In genomic region chr14:19346074-19346480, GRCh38 we compare ENCODE assay signal across 8 cellular contexts.
DNase-seq lines count a peak whose midpoint lies in the region; ATAC-seq, FAIRE-seq and TF ChIP-seq lines count a peak whose summit lies in the region.
"Not testable (repeated sequence)": the region's sequence is repeated elsewhere in the genome, so short reads cannot be mapped to it uniquely, and the experiment has no call there.

No MANE protein-coding gene starts in this region.

- CTCF ChIA-PET in A549 (lab: Yijun Ruan, JAX); K562 (lab: Yijun Ruan, JAX; ENCODE audit: low intra/inter-chr PET ratio): not testable (repeated sequence)

- 22% methylated on average over 5 of the region's 17 CpGs for WGBS in A549 (ENCODE audit: missing lambda C conversion rate)
- WGBS in K562 (ENCODE audit: insufficient coverage, low coverage, missing lambda C conversion rate) = 10% methylated on average over 11 of the region's 17 CpGs
- WGBS in heart right ventricle, 2 donors = 67 to 70% methylated on average over 12 of the region's 17 CpGs

- ATAC-seq in A549 (peak; percentile 80 to 97), GM19463 (IDR thresholded peaks at IDR 0.05; ENCODE audit: unreplicated experiment) (peak; percentile 51), RWPE2 (ENCODE audit: low read depth) (peak; percentile 86), K562 (peak; percentile 96), heart right ventricle (peak in 6 of 8 donors; percentile 11 to 79 (median 70)), memory B cell (ENCODE audit: low read depth) (peak; percentile 32)
- ATAC-seq in stimulated activated effector memory CD8-positive, alpha-beta T cell treated with anti-CD3 and anti-CD28 coated beads, Interleukin-12 subunit alpha, Interleukin-12 subunit beta, amount 100 ng/mL, for 72 hours = peak; percentile 47

- H3K27me3 ChIP-seq in RWPE2 (ENCODE audit: insufficient read depth, poor library complexity, severe bottlenecking); K562 (ENCODE audit: control insufficient read depth in 2 of 2, insufficient read depth in 2 of 2, low read length in 2 of 2); heart right ventricle: not testable (repeated sequence)

- H3K27me3 Mint-ChIP-seq in memory B cell = not testable (repeated sequence)

- intact Hi-C loops in K562 (cut with micrococcal nuclease); heart right ventricle (cut with DNase I): not testable (repeated sequence)

- H3K79me2 ChIP-seq in K562 (ENCODE audit: control insufficient read depth, insufficient read depth, low read length) = not testable (repeated sequence)

- H3K27ac ChIP-seq in A549 = peak overlapping the region in 1 of 2 experiments; percentile 74; a peak in 2 of 6 replicates
- not testable (repeated sequence) for H3K27ac ChIP-seq in RWPE2 (ENCODE audit: poor library complexity, severe bottlenecking); K562 (ENCODE audit: extremely low read depth, low read depth, low read length); heart right ventricle

- not testable (repeated sequence) for H3K4me1 Mint-ChIP-seq in memory B cell; stimulated activated effector memory CD8-positive, alpha-beta T cell treated with anti-CD3 and anti-CD28 coated beads, Interleukin-12 subunit alpha, Interleukin-12 subunit beta, amount 100 ng/mL, for 72 hours

- TF ChIP-seq CTCF in A549 (IDR thresholded peaks at IDR 0.05); RWPE2 (IDR thresholded peaks at IDR 0.05; ENCODE audit: poor library complexity, severe bottlenecking); K562 (IDR thresholded peaks at IDR 0.05 in 2 of 3, conservative IDR thresholded peaks at IDR 0.05 in 1 of 3; ENCODE audit: insufficient read depth in 2 of 3, low read depth in 1 of 3, low read length in 3 of 3); heart right ventricle (IDR thresholded peaks at IDR 0.05): not testable (repeated sequence)

- POLR2A ChIA-PET in A549 (lab: Yijun Ruan, JAX); K562 (lab: Yijun Ruan, JAX): not testable (repeated sequence)

- H3K4me3 ChIP-seq in A549 = peak overlapping the region; percentile 28; the same call in 1 of the 3 replicates
- not testable (repeated sequence) for H3K4me3 ChIP-seq in RWPE2 (ENCODE audit: severe bottlenecking); K562; heart right ventricle

- not testable (repeated sequence) for H3K9me3 ChIP-seq in A549; RWPE2 (ENCODE audit: severe bottlenecking); K562 (replicated peaks; ENCODE audit: control insufficient read depth, insufficient read depth, low read depth, low read length); heart right ventricle

- TF ChIP-seq RAD21 in A549 (conservative IDR thresholded peaks at IDR 0.05 in 1 of 2, IDR thresholded peaks at IDR 0.05 in 1 of 2); K562 (CRISPR knock-in tag; conservative IDR thresholded peaks at IDR 0.05 in 1 of 2, IDR thresholded peaks at IDR 0.05 in 1 of 2): not testable (repeated sequence)

- H3K27ac Mint-ChIP-seq in memory B cell; stimulated activated effector memory CD8-positive, alpha-beta T cell treated with anti-CD3 and anti-CD28 coated beads, Interleukin-12 subunit alpha, Interleukin-12 subunit beta, amount 100 ng/mL, for 72 hours: not testable (repeated sequence)

- in situ Hi-C loops in KBM-7 (cut with MboI; ENCODE audit: low pct_unique_long_range_greater_than_20kb, low sequenced_read_pairs); K562 (cut with MboI): not testable (repeated sequence)

- peak overlapping the region; percentile 80; the same call in 1 of the 2 replicates for H2AFZ ChIP-seq in K562 (ENCODE audit: low read depth, low read length)

- not testable (repeated sequence) for FAIRE-seq in A549 (lab: Jason Lieb, UNC); K562 (lab: Jason Lieb, UNC)

- TF ChIP-seq EP300 in A549 (IDR thresholded peaks at IDR 0.05); K562 (IDR thresholded peaks at IDR 0.05; ENCODE audit: low read length): not testable (repeated sequence)

- not testable (repeated sequence) for H3K36me3 ChIP-seq in RWPE2 (ENCODE audit: low read depth); K562 (ENCODE audit: control insufficient read depth, insufficient read depth, low read length); heart right ventricle

- H3K4me1 ChIP-seq in A549; RWPE2 (ENCODE audit: insufficient read depth, poor library complexity, severe bottlenecking); K562 (replicated peaks in 1 of 2; ENCODE audit: control insufficient read depth in 2 of 2, insufficient read depth in 2 of 2, low read length in 2 of 2); heart right ventricle: not testable (repeated sequence)

- H3K36me3 Mint-ChIP-seq in memory B cell; stimulated activated effector memory CD8-positive, alpha-beta T cell treated with anti-CD3 and anti-CD28 coated beads, Interleukin-12 subunit alpha, Interleukin-12 subunit beta, amount 100 ng/mL, for 72 hours: not testable (repeated sequence)

- DNase-seq in A549 (ENCODE audit: low read depth in 1 of 2, low spot score in 1 of 2) (peak in 1 of 2 experiments; percentile 20), KBM-7 (peak; percentile 41), K562 (ENCODE audit: extremely low read depth in 1 of 4, low spot score in 3 of 4) (peak in 1 of 4 experiments; percentile 2), heart right ventricle (peak in 1 of 2 donors; percentile 4)
- not testable (repeated sequence) for DNase-seq in RWPE2 (ENCODE audit: low spot score); memory B cell (ENCODE audit: low spot score in 2 of 2); stimulated activated effector memory CD8-positive, alpha-beta T cell treated with anti-CD3 and anti-CD28 coated beads, Interleukin-12 subunit alpha, Interleukin-12 subunit beta, amount 100 ng/mL, for 72 hours (ENCODE audit: low spot score in 2 of 2)

- not testable (repeated sequence) for H3K9me3 Mint-ChIP-seq in memory B cell; stimulated activated effector memory CD8-positive, alpha-beta T cell treated with anti-CD3 and anti-CD28 coated beads, Interleukin-12 subunit alpha, Interleukin-12 subunit beta, amount 100 ng/mL, for 72 hours

- H3K4me3 Mint-ChIP-seq in memory B cell; stimulated activated effector memory CD8-positive, alpha-beta T cell treated with anti-CD3 and anti-CD28 coated beads, Interleukin-12 subunit alpha, Interleukin-12 subunit beta, amount 100 ng/mL, for 72 hours: not testable (repeated sequence)

- H3K9ac ChIP-seq in K562 (ENCODE audit: insufficient read depth in 1 of 2, low read depth in 2 of 2, low read length in 2 of 2) = not testable (repeated sequence)

- not testable (repeated sequence) for TF ChIP-seq POLR2A in A549 (IDR thresholded peaks at IDR 0.05; ENCODE audit: low read length); K562 (conservative IDR thresholded peaks at IDR 0.05)

- not testable (repeated sequence) for H4K20me1 ChIP-seq in K562 (replicated peaks; ENCODE audit: control insufficient read depth, insufficient read depth, low read length)

- H3K4me2 ChIP-seq in A549 (peak overlapping the region; percentile 76), K562 (ENCODE audit: insufficient read depth, low read length) (peak overlapping the region; percentile 55; the same call in 1 of the 2 replicates)

- not testable (repeated sequence) for H3K9me1 ChIP-seq in K562 (ENCODE audit: control insufficient read depth, insufficient read depth, low read length)

- BruUV-seq in K562 (replicated peaks; lab: Mats Ljungman, UMichigan) = not testable (repeated sequence)

Comparison
In these comparisons a context has a peak if more than half of its experiments do, and no peak if none do; other contexts are left out.
1. ATAC-seq: peak in every context shown above with its lines; median percentile 96 in K562; 88 in A549; 86 in RWPE2; 70 in heart right ventricle; 51 in GM19463; 47 in stimulated activated effector memory CD8-positive, alpha-beta T cell treated with anti-CD3 and anti-CD28 coated beads, Interleukin-12 subunit alpha, Interleukin-12 subunit beta, amount 100 ng/mL, for 72 hours; 32 in memory B cell.